In the genomic region with DNA sequence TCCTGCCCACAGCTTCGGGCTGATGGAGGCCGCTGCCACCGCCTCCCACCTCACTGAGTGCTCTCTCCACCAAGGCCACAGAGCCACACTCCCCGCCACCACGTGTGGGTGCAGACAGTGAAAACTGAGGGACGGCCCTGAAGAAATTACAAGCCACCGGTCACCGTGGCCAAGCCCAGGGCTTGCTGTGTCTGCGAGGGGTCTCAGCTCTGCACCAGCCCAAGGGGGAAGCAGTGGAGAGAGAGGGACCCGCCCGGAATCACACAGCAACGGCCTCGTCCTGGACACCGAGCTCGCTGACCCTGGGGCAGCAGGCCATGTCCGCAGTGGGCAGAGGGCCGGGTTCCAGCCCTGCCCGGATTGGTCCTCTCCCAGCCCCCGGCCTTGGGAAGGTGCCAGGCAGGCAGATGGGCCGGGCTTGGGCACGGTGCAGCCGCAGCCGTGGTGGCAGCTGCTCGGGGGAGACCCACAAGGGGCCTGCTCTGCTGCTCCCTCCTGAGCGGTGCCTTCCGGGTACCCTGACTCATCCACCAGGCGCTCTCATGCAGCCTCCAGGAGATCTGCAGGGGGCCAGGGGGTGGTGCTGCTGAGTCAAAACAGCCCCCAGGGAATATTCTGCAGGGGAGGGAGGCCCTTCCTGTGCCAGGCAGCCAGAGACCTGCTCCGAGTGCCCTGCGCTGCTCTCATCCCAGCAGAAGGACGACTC, we compare ENCODE assay signal across 7 cellular contexts. TPM values are rescaled to one million over a fixed set of nuclear protein-coding genes. Genes with fewer than 3 reads are reported as not detected.
DNase-seq lines count a peak whose midpoint lies in the region; ATAC-seq, FAIRE-seq and TF ChIP-seq lines count a peak whose summit lies in the region.

No MANE protein-coding gene starts in this region.

- no peaks in the 10 kb centered on the region for H3K36me3 ChIP-seq in pancreas

- DNase-seq in GM03348 (ENCODE audit: low spot score) = peak; percentile 90
- DNase-seq in RKO (ENCODE audit: low spot score) = peak; percentile 78
- DNase-seq in epithelial cell of esophagus (ENCODE audit: low read depth) = peak; percentile 50
- peak; percentile 73 to 91 (median 84) for DNase-seq in pancreas
- no peak for DNase-seq in activated effector memory CD4-positive, alpha-beta T cell treated with anti-CD3 and anti-CD28 coated beads, Interleukin-2, amount 50 U/mL, for 16 hours

- H3K4me3 ChIP-seq in epithelial cell of esophagus (ENCODE audit: low read length) = no peak overlapping the region
- peak overlapping the region in 2 of 4 donors; percentile 8 to 29 for H3K4me3 ChIP-seq in pancreas

- H3K27ac ChIP-seq in pancreas = peak overlapping the region; percentile 90 to 98 (median 94)

- no peaks in the 10 kb centered on the region for H3K27me3 ChIP-seq in pancreas

- H3K4me1 ChIP-seq in pancreas = peaks cover 45 to 83% (median 50%) of the 10 kb centered on the region in 3 donors

- ATAC-seq in HG03175 (IDR thresholded peaks at IDR 0.05; ENCODE audit: unreplicated experiment) (peak; percentile 55), pancreas (peak; percentile 40 to 63 (median 44)), HG02870 (IDR thresholded peaks at IDR 0.05; ENCODE audit: unreplicated experiment) (no peak)

- WGBS in pancreas, 2 donors = 23 to 30% methylated on average over 27 to 30 of the region's 30 CpGs

- TF ChIP-seq CTCF in epithelial cell of esophagus (IDR thresholded peaks at IDR 0.05; ENCODE audit: insufficient read depth, low read depth, low read length, missing control alignments) (peak; percentile 21), pancreas (IDR thresholded peaks at IDR 0.05) (peak in 1 of 4 donors; percentile 9)

- no peak for FAIRE-seq in pancreas (lab: Jason Lieb, UNC)

- H3K9me3 ChIP-seq in pancreas = no peaks in the 10 kb centered on the region

- intact Hi-C loops in pancreas (cut with DNase I) = no loop called here

RNA-seq across cellular contexts. Expression of a gene that starts 52.0 kb away (rescaled TPM):
- total RNA-seq in pancreas = 10 to 100 TPM; 16.7 to 27.0 (median 21.9) TPM
- polyA plus RNA-seq in pancreas = 10 to 100 TPM in 1 of 2 donors, 1 to 10 TPM in 1; 8.7 to 24.6 TPM

RNA-seq across cellular contexts. Expression of a gene that starts 58.5 kb away (rescaled TPM):
- under 1 TPM in 3 of 6 donors, not detected in 3; 0.23 to 0.35 (median 0.24) TPM for total RNA-seq in pancreas
- under 1 TPM; 0.63 to 0.65 TPM for polyA plus RNA-seq in pancreas
